ENCODE assay signal across 8 cellular contexts in genomic region chr12:120725659-120726509, GRCh38. TPM values are rescaled to one million over a fixed set of nuclear protein-coding genes. Genes with fewer than 3 reads are reported as not detected.
A peak's percentile ranks its signal among the peaks of the same experiment; 100 is the strongest.
DNase-seq lines count a peak whose midpoint lies in the region; ATAC-seq lines count a peak whose summit lies in the region.

ACADS (plus strand) TSS chr12:120725826; CDS start chr12:120725886, 60 bp downstream.

- H3K27me3 ChIP-seq in muscle layer of colon (ENCODE audit: control insufficient read depth in 1 of 2, insufficient read depth in 2 of 2, low read length in 2 of 2), result no peaks in the 10 kb centered on the region

- DNase-seq in DMS153 (lab: John Stamatoyannopoulos, UW) (peak; percentile 75), HuH-7 (ENCODE audit: low spot score) (peak; percentile 89), OCI-M2 (lab: John Stamatoyannopoulos, UW; ENCODE audit: unreplicated experiment) (peak; percentile 43), activated T-cell treated with anti-CD3 and anti-CD28 coated beads for 48 hours (ENCODE audit: low read depth) (peak; percentile 91)
- DNase-seq in stimulated activated CD8-positive, alpha-beta memory T cell treated with anti-CD3 and anti-CD28 coated beads, Interleukin-7, amount 100 ng/mL, for 1 hour (ENCODE audit: low read depth in 2 of 2), result peak; percentile 66 to 77

- H3K9ac ChIP-seq in muscle layer of colon (ENCODE audit: low read length), result peak within 1 kb of the TSS; percentile 80

- no peaks in the 10 kb centered on the region for H3K9me3 ChIP-seq in muscle layer of colon (ENCODE audit: low read length)

- H3K27ac ChIP-seq in muscle layer of colon (ENCODE audit: low read depth, low read length), result peak within 1 kb of the TSS; percentile 63

- H3K36me3 ChIP-seq in muscle layer of colon (ENCODE audit: insufficient read depth, low read length), result peaks cover 41% of the 10 kb centered on the region

- ATAC-seq in GM21515 (IDR thresholded peaks at IDR 0.05; ENCODE audit: unreplicated experiment), result peak; percentile 95
- peak; percentile 97 for ATAC-seq in esophagus mucosa

- H3K4me1 ChIP-seq in muscle layer of colon (ENCODE audit: insufficient read depth, low read length), result peaks cover 12% of the 10 kb centered on the region

- H3K4me3 ChIP-seq in muscle layer of colon (ENCODE audit: low read depth in 1 of 2, low read length in 2 of 2), result peak within 1 kb of the TSS; percentile 57 to 77

RNA-seq across cellular contexts. Expression of gene ACADS, which starts in this region (rescaled TPM):
- 11.3 TPM for total RNA-seq in esophagus mucosa

Comparison
In these comparisons a context has a peak if more than half of its experiments do, and no peak if none do; other contexts are left out.
1. Peak in every context shown above with its lines: DNase-seq, ATAC-seq, H3K4me3 ChIP-seq and H3K27ac ChIP-seq.